Comparison of ENCODE assay signal across 19 cellular contexts in genomic region chr10:49151025-49151445, GRCh38. TPM values are rescaled to one million over a fixed set of nuclear protein-coding genes. Genes with fewer than 3 reads are reported as not detected.
"Had no signal": no experiment of that assay in that cellular context is flagged by ENCODE, and none has a peak within 500 bp of the region (broad histone marks: within the 10 kb centered on the region; RNA-seq: fewer than 3 reads in every experiment).

No MANE protein-coding gene starts in this region.

- ATAC-seq: stimulated activated naive CD8-positive, alpha-beta T cell treated with anti-CD3 and anti-CD28 coated beads, Interleukin-15, Interleukin-2, amounts not matched to agents 100 U/mL and 50 U/mL, for 24 hours; WTC11 had no signal

- H3K36me3 ChIP-seq: suprapubic skin had no signal

- H3K4me3 ChIP-seq: suprapubic skin had no signal

- DNase-seq: activated CD4-positive, alpha-beta T cell treated with anti-CD3 and anti-CD28 coated beads, Interleukin-2, amount 10 ng/mL, durations not matched to agents 24 days and 14 days; activated naive CD4-positive, alpha-beta T cell treated with anti-CD3 and anti-CD28 coated beads, Interleukin-2, amount 50 U/mL, for 16 hours; activated T-cell treated with anti-CD3 and anti-CD28 coated beads, Interleukin-2, amount 50 U/mL, for 1 hour; amygdala; effector memory CD4-positive, alpha-beta T cell; hippocampal formation; kidney glomerular epithelial cell; stimulated activated CD4-positive, alpha-beta T cell treated with anti-CD3 and anti-CD28 coated beads, Interleukin-12 subunit alpha, Interleukin-12 subunit beta, amount 100 ng/mL, for 4 hours; stimulated activated naive CD8-positive, alpha-beta T cell treated with anti-CD3 and anti-CD28 coated beads, Interleukin-15, Interleukin-2, amounts not matched to agents 100 U/mL and 50 U/mL, for 24 hours; T1000 had no signal

- H3K27me3 ChIP-seq: suprapubic skin had no signal

- H3K4me1 ChIP-seq: suprapubic skin had no signal

- H3K27ac ChIP-seq: epithelial cell of prostate, suprapubic skin had no signal

RNA-seq across cellular contexts. Expression of gene FAM170B, which starts 17.2 kb away (rescaled TPM):
- total RNA-seq: activated CD4-positive, alpha-beta T cell treated with anti-CD3 and anti-CD28 coated beads, Interleukin-2, amount 10 ng/mL, durations not matched to agents 24 days and 14 days; activated CD8-positive, alpha-beta memory T cell treated with anti-CD3 and anti-CD28 coated beads for 36 hours; liver; mesenteric fat pad; neural crest cell; osteocyte; pulmonary artery endothelial cell; suprapubic skin; WTC11 had no signal
- polyA plus RNA-seq: liver had no signal

RNA-seq across cellular contexts. Expression of gene TMEM273, which starts 37.2 kb away (rescaled TPM):
- total RNA-seq: osteocyte had no signal
